ENCODE assay signal across 18 cellular contexts in the genomic region with DNA sequence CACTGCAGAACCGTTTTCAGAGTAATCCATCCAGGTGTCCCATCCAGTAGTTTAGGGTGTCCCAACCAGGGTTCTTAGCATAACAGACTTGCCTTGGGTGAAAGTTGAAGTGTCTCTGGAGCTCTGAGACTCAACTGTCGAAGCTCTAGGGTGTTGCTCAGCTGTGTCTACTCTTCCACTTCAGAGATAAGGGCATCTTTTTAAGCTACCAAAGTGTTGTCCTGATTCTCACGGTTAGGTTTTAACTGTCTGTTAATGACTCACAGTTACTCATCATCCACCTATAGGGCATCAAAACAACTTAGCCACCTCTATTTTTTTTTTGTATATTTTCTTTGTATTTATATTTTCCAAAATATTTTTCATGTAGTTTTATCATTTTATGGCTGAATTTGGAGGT. TPM values are rescaled to one million over a fixed set of nuclear protein-coding genes. Genes with fewer than 3 reads are reported as not detected.
"Had no signal": no experiment of that assay in that cellular context is flagged by ENCODE, and none has a peak within 500 bp of the region (broad histone marks: within the 10 kb centered on the region; RNA-seq: fewer than 3 reads in every experiment).

No MANE protein-coding gene starts in this region.

- H2AFZ ChIP-seq: parathyroid adenoma had no signal

- H3K9me3 ChIP-seq: transverse colon had no signal

- H3K36me3 ChIP-seq: transverse colon had no signal

- H3K4me1 ChIP-seq: parathyroid adenoma, transverse colon had no signal

- H3K27me3 ChIP-seq: transverse colon had no signal

- H3K27ac ChIP-seq: parathyroid adenoma, transverse colon had no signal

- H3K9ac ChIP-seq: parathyroid adenoma had no signal

- H3K79me2 ChIP-seq: parathyroid adenoma had no signal

- ATAC-seq: activated T-cell treated with anti-CD3 and anti-CD28 coated beads, Interleukin-2, amount 50 U/mL, for 72 hours; left colon; sciatic nerve; stimulated activated naive B cell treated with anti-CD40 and anti-IgM and Interleukin-4, amounts not matched to agents 10 μg/mL and 1 μg/mL and 100 μg/mL, for 72 hours had no signal

- DNase-seq: activated CD4-positive, alpha-beta memory T cell treated with anti-CD3 and anti-CD28 coated beads for 36 hours; activated CD4-positive, alpha-beta T cell treated with anti-CD3 and anti-CD28 coated beads for 48 hours; activated effector memory CD4-positive, alpha-beta T cell treated with Interleukin-2 at 50 U/mL for 16 hours; activated naive CD4-positive, alpha-beta T cell treated with anti-CD3 and anti-CD28 coated beads, Interleukin-2, amount 10 ng/mL, durations not matched to agents 7 days and 5 days; activated T-cell treated with anti-CD3 and anti-CD28 coated beads, Interleukin-2, amount 50 U/mL, for 72 hours; effector CD4-positive, alpha-beta T cell; erythroblast; left colon; mesenchymal stem cell; nephron progenitor cell; small intestine; stimulated activated CD4-positive, alpha-beta T cell treated with anti-CD3 and anti-CD28 coated beads, Interleukin-15, amount 100 ng/mL, for 24 hours; stimulated activated CD8-positive, alpha-beta memory T cell treated with anti-CD3 and anti-CD28 coated beads, Interleukin-4, amount 100 ng/mL, for 48 hours; stimulated activated naive B cell treated with anti-CD40 and anti-IgM and Interleukin-4, amounts not matched to agents 10 μg/mL and 1 μg/mL and 100 μg/mL, for 72 hours; transverse colon had no signal

- H3K4me3 ChIP-seq: transverse colon had no signal

RNA-seq across cellular contexts. Expression of gene TBX18, which starts 36.9 kb away (rescaled TPM):
- total RNA-seq: activated CD4-positive, alpha-beta memory T cell treated with anti-CD3 and anti-CD28 coated beads for 36 hours; activated T-cell treated with anti-CD3 and anti-CD28 coated beads, Interleukin-2, amount 50 U/mL, for 72 hours; T-helper 2 cell treated with Interferon-gamma antibody and Interleukin-4, amounts not matched to agents 100 ng/mL and 5 ng/mL, for 36 hours had no signal
